In genomic region chr12:9626291-9626690, GRCh38 we compare ENCODE assay signal across 24 cellular contexts. TPM values are rescaled to one million over a fixed set of nuclear protein-coding genes. Genes with fewer than 3 reads are reported as not detected.
"Had no signal": no experiment of that assay in that cellular context is flagged by ENCODE, and none has a peak within 500 bp of the region (broad histone marks: within the 10 kb centered on the region; RNA-seq: fewer than 3 reads in every experiment).

No MANE protein-coding gene starts in this region.

- H2AFZ ChIP-seq: hepatocyte had no signal

- H3K9me3 ChIP-seq: esophagus squamous epithelium, suprapubic skin had no signal

- H3K4me3 Mint-ChIP-seq: activated CD4-positive, alpha-beta T cell treated with anti-CD3 and anti-CD28 coated beads, Interleukin-2, amount 10 ng/mL, durations not matched to agents 24 days and 14 days; activated CD8-positive, alpha-beta T cell treated with anti-CD3 and anti-CD28 coated beads, Interleukin-2, amount 10 ng/mL, durations not matched to agents 7 days and 5 days; activated naive CD4-positive, alpha-beta T cell treated with anti-CD3 and anti-CD28 coated beads, Interleukin-2, amount 10 ng/mL, durations not matched to agents 7 days and 5 days; activated naive CD8-positive, alpha-beta T cell treated with anti-CD3 and anti-CD28 coated beads, Interleukin-2, amount 50 U/mL, for 24 hours; activated T-cell treated with anti-CD3 and anti-CD28 coated beads, Interleukin-2, amount 50 U/mL, for 4 hours; nephron; stimulated activated naive CD8-positive, alpha-beta T cell treated with anti-CD3 and anti-CD28 coated beads, Interleukin-15, Interleukin-2, amounts not matched to agents 100 ng/mL and 50 ng/mL, for 24 hours; type B pancreatic cell had no signal

- H3K4me1 Mint-ChIP-seq: nephron had no signal

- DNase-seq: activated CD4-positive, alpha-beta T cell treated with anti-CD3 and anti-CD28 coated beads, Interleukin-2, amount 10 ng/mL, durations not matched to agents 24 days and 14 days; activated CD8-positive, alpha-beta T cell treated with anti-CD3 and anti-CD28 coated beads, Interleukin-2, amount 10 ng/mL, durations not matched to agents 7 days and 5 days; activated effector memory CD4-positive, alpha-beta T cell treated with Interleukin-2 at 50 U/mL for 16 hours; activated naive CD4-positive, alpha-beta T cell treated with anti-CD3 and anti-CD28 coated beads, Interleukin-2, amount 10 ng/mL, durations not matched to agents 7 days and 5 days; activated naive CD8-positive, alpha-beta T cell treated with anti-CD3 and anti-CD28 coated beads, Interleukin-2, amount 50 U/mL, for 24 hours; activated T-cell treated with anti-CD3 and anti-CD28 coated beads, Interleukin-2, amount 50 U/mL, for 4 hours; cerebellar nuclear complex; cortex of kidney; effector CD4-positive, alpha-beta T cell; esophagus squamous epithelium; midbrain; stimulated activated CD4-positive, alpha-beta T cell treated with anti-CD3 and anti-CD28 coated beads, Interleukin-12 subunit alpha, Interleukin-12 subunit beta, amount 100 ng/mL, for 4 hours; stimulated activated CD4-positive, alpha-beta T cell treated with anti-CD3 and anti-CD28 coated beads, Interleukin-1b, Interleukin-23, amount 100 ng/mL, for 48 hours had no signal

- H3K4me2 ChIP-seq: hepatocyte had no signal

- FAIRE-seq: islet of Langerhans, TTC549 had no signal

- H3K27me3 ChIP-seq: ascending aorta, breast epithelium, esophagus squamous epithelium, hepatocyte, suprapubic skin had no signal

- H3K27ac Mint-ChIP-seq: activated CD4-positive, alpha-beta T cell treated with anti-CD3 and anti-CD28 coated beads, Interleukin-2, amount 10 ng/mL, durations not matched to agents 24 days and 14 days; activated CD8-positive, alpha-beta T cell treated with anti-CD3 and anti-CD28 coated beads, Interleukin-2, amount 10 ng/mL, durations not matched to agents 7 days and 5 days; activated naive CD4-positive, alpha-beta T cell treated with anti-CD3 and anti-CD28 coated beads, Interleukin-2, amount 10 ng/mL, durations not matched to agents 7 days and 5 days; activated naive CD8-positive, alpha-beta T cell treated with anti-CD3 and anti-CD28 coated beads, Interleukin-2, amount 50 U/mL, for 24 hours; nephron; stimulated activated naive CD8-positive, alpha-beta T cell treated with anti-CD3 and anti-CD28 coated beads, Interleukin-15, Interleukin-2, amounts not matched to agents 100 ng/mL and 50 ng/mL, for 24 hours; type B pancreatic cell had no signal

- H3K4me3 ChIP-seq: ascending aorta, breast epithelium, esophagus squamous epithelium, hepatocyte, suprapubic skin had no signal

- H3K4me1 ChIP-seq: ascending aorta, breast epithelium, esophagus squamous epithelium, suprapubic skin had no signal

- ATAC-seq: activated CD8-positive, alpha-beta T cell treated with anti-CD3 and anti-CD28 coated beads, Interleukin-2, amount 10 ng/mL, durations not matched to agents 7 days and 5 days; left lobe of liver had no signal

- H3K27ac ChIP-seq: ascending aorta, breast epithelium, esophagus squamous epithelium, hepatocyte, suprapubic skin had no signal

- H3K36me3 ChIP-seq: ascending aorta, breast epithelium, esophagus squamous epithelium, suprapubic skin had no signal

- H3K79me2 ChIP-seq: hepatocyte had no signal

- H3K27me3 Mint-ChIP-seq: activated naive CD4-positive, alpha-beta T cell treated with anti-CD3 and anti-CD28 coated beads, Interleukin-2, amount 10 ng/mL, durations not matched to agents 7 days and 5 days; activated naive CD8-positive, alpha-beta T cell treated with anti-CD3 and anti-CD28 coated beads, Interleukin-2, amount 50 U/mL, for 24 hours; stimulated activated naive CD8-positive, alpha-beta T cell treated with anti-CD3 and anti-CD28 coated beads, Interleukin-15, Interleukin-2, amounts not matched to agents 100 ng/mL and 50 ng/mL, for 24 hours; type B pancreatic cell had no signal

RNA-seq across cellular contexts. Expression of gene KLRB1, which starts 18.6 kb away (rescaled TPM):
- total RNA-seq: activated CD4-positive, alpha-beta T cell treated with anti-CD3 and anti-CD28 coated beads, Interleukin-2, amount 10 ng/mL, durations not matched to agents 24 days and 14 days; ascending aorta; hepatocyte; lung microvascular endothelial cell; suprapubic skin had no signal
- polyA plus RNA-seq: hepatocyte had no signal

RNA-seq across cellular contexts. Expression of gene CLEC2D, which starts 43.2 kb away (rescaled TPM):
- total RNA-seq: ascending aorta had no signal
